In the genomic region with DNA sequence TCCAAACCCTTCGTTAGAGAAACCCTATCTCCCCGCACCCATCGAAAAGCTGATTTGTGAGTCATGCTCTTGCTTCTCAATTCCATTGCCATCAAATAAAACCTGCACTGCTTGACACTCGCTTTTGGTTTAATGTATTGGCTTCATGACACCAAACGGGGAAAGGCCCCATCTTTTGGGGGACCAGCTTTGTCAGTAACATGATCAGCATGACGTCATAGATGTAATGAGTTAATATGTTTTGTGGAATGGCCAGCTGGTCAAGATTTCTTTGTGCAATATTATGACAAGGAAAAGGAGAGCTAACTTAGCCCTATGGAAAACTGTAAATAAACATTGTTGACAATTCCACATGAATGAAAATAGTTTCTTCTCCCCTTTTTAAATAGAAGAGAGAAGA, we compare ENCODE assay signal across 28 cellular contexts.
"Had no signal": no experiment of that assay in that cellular context is flagged by ENCODE, and none has a peak within 500 bp of the region (broad histone marks: within the 10 kb centered on the region; RNA-seq: fewer than 3 reads in every experiment).

No MANE protein-coding gene starts in this region.

- FAIRE-seq: colon, endometrium, endothelial cell of umbilical vein, frontal cortex had no signal

- DNase-seq: colonic mucosa; cortex of kidney; dermis blood vessel endothelial cell; dorsolateral prefrontal cortex; effector CD4-positive, alpha-beta T cell; effector CD8-positive, alpha-beta T cell; effector memory CD4-positive, alpha-beta T cell; effector memory CD8-positive, alpha-beta T cell; endodermal cell; erythroblast; esophagus squamous epithelium; foreskin fibroblast; foreskin keratinocyte; foreskin melanocyte; gastrocnemius medialis; glutamatergic neuron; head of caudate nucleus; heart left ventricle; heart right ventricle had no signal

- H3K4me3 ChIP-seq: colonic mucosa, coronary artery, dorsolateral prefrontal cortex, esophagus muscularis mucosa, esophagus squamous epithelium, gastrocnemius medialis, gastroesophageal sphincter, heart left ventricle, heart right ventricle had no signal

- ATAC-seq: effector memory CD8-positive, alpha-beta T cell; esophagus mucosa; foreskin keratinocyte; gastrocnemius medialis; gastroesophageal sphincter; heart left ventricle; heart right ventricle had no signal

- H3K27ac ChIP-seq: colonic mucosa, coronary artery, dorsolateral prefrontal cortex, epithelial cell of prostate, esophagus muscularis mucosa, esophagus squamous epithelium, foreskin keratinocyte, gastrocnemius medialis, gastroesophageal sphincter, heart left ventricle, heart right ventricle had no signal

- H3K36me3 ChIP-seq: colonic mucosa, esophagus muscularis mucosa, esophagus squamous epithelium, gastrocnemius medialis, gastroesophageal sphincter, heart left ventricle, heart right ventricle had no signal

- H3K9me3 ChIP-seq: colonic mucosa, esophagus muscularis mucosa, gastrocnemius medialis, gastroesophageal sphincter, heart left ventricle had no signal

- H3K4me1 ChIP-seq: colonic mucosa, esophagus muscularis mucosa, esophagus squamous epithelium, foreskin keratinocyte, gastrocnemius medialis, gastroesophageal sphincter, heart left ventricle, heart right ventricle had no signal

- H3K27me3 ChIP-seq: colonic mucosa, dorsolateral prefrontal cortex, esophagus muscularis mucosa, esophagus squamous epithelium, foreskin keratinocyte, gastrocnemius medialis, gastroesophageal sphincter, heart left ventricle, heart right ventricle had no signal
